ENCODE assay signal across 1 cellular context in genomic region chr19:57434386-57435061, GRCh38.
TF ChIP-seq lines count a peak whose summit lies in the region.

No MANE protein-coding gene starts in this region.

TF ChIP-seq in liver, 16 proteins besides CTCF, POLR2A, EP300 and RAD21 (continued from another document):
- TF ChIP-seq, protein P1, sequence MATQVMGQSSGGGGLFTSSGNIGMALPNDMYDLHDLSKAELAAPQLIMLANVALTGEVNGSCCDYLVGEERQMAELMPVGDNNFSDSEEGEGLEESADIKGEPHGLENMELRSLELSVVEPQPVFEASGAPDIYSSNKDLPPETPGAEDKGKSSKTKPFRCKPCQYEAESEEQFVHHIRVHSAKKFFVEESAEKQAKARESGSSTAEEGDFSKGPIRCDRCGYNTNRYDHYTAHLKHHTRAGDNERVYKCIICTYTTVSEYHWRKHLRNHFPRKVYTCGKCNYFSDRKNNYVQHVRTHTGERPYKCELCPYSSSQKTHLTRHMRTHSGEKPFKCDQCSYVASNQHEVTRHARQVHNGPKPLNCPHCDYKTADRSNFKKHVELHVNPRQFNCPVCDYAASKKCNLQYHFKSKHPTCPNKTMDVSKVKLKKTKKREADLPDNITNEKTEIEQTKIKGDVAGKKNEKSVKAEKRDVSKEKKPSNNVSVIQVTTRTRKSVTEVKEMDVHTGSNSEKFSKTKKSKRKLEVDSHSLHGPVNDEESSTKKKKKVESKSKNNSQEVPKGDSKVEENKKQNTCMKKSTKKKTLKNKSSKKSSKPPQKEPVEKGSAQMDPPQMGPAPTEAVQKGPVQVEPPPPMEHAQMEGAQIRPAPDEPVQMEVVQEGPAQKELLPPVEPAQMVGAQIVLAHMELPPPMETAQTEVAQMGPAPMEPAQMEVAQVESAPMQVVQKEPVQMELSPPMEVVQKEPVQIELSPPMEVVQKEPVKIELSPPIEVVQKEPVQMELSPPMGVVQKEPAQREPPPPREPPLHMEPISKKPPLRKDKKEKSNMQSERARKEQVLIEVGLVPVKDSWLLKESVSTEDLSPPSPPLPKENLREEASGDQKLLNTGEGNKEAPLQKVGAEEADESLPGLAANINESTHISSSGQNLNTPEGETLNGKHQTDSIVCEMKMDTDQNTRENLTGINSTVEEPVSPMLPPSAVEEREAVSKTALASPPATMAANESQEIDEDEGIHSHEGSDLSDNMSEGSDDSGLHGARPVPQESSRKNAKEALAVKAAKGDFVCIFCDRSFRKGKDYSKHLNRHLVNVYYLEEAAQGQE (IDR thresholded peaks at IDR 0.05) = no peak
- no peak for TF ChIP-seq RXRA (IDR thresholded peaks at IDR 0.05)
